In the genomic region with DNA sequence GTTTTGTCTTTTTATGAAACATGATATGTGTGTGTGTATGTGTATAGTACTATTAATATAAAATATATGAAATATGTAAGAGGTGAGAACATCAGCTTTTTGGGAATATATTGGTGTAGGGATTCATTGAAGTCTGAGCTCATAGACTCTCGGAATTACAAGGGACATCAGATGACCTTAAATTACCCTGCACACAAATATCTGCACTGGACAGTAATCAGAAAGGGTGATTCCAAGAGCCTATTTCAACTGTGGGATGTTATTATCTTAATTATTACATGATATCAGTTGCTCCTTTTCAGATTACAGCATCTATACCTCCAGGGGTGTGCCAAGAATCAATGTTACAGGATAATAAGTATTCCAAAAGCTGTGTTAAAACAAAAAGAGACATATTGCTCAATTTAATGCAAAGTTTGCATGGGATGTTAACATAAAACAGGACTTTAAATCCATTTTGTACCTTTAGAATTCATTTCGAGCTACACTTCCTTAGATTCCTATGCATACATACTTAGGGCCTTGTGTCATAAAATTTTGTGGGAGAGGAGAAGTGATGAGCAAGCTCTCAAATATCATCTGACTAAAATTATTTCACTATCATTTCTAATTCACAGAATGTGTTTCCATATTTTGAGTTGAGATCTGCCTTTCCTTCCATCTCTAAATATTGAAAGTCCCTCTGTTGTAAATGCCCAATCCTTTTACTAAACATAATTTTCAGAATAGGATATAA, we compare ENCODE assay signal across 12 cellular contexts.
DNase-seq lines count a peak whose midpoint lies in the region; ATAC-seq and TF ChIP-seq lines count a peak whose summit lies in the region.
"Had no signal": no experiment of that assay in that cellular context is flagged by ENCODE, and none has a peak within 500 bp of the region (broad histone marks: within the 10 kb centered on the region; RNA-seq: fewer than 3 reads in every experiment).

No MANE protein-coding gene starts in this region.

- peak overlapping the region in 3 of 5 donors; percentile 1 to 62 (median 2) for H3K27ac ChIP-seq in adrenal gland
- H3K27ac ChIP-seq in heart right ventricle = peak overlapping the region in 9 of 10 donors; percentile 39 to 86 (median 73)
- H3K27ac ChIP-seq in psoas muscle = peak overlapping the region; percentile 74
- H3K27ac ChIP-seq: SK-N-MC had no signal

- no peak overlapping the region for H3K27ac Mint-ChIP-seq in immature natural killer cell
- H3K27ac Mint-ChIP-seq: activated CD8-positive, alpha-beta T cell treated with anti-CD3 and anti-CD28 coated beads for 36 hours; stimulated activated naive CD8-positive, alpha-beta T cell treated with anti-CD3 and anti-CD28 coated beads, Interleukin-15, Interleukin-2, amounts not matched to agents 100 ng/mL and 50 ng/mL, for 24 hours had no signal

- intact Hi-C loops in adrenal gland (cut with DNase I) = no loop called here
- intact Hi-C loops in heart right ventricle (cut with DNase I) = loop anchor here in 1 of 10 donors (2.0 kb wide), 1 partner anchor 23 kb away; no protein-coding TSS in a partner anchor
- intact Hi-C loops in psoas muscle (cut with DNase I) = no loop called here

- no peaks in the 10 kb centered on the region for H3K27me3 ChIP-seq in adrenal gland
- H3K27me3 ChIP-seq in heart right ventricle = no peaks in the 10 kb centered on the region
- H3K27me3 ChIP-seq in psoas muscle (ENCODE audit: insufficient read depth in 3 of 3, low read length in 2 of 3) = no peaks in the 10 kb centered on the region

- no peak overlapping the region for H3K4me3 ChIP-seq in AG10803 (ENCODE audit: low read length)
- H3K4me3 ChIP-seq in adrenal gland = no peak overlapping the region
- no peak overlapping the region for H3K4me3 ChIP-seq in heart right ventricle
- H3K4me3 ChIP-seq in psoas muscle = no peak overlapping the region
- H3K4me3 ChIP-seq: SK-N-MC had no signal

- H3K4me1 ChIP-seq in adrenal gland (replicated peaks in 1 of 2) = no peaks in the 10 kb centered on the region
- peaks cover 0 to 29% (median 17%) of the 10 kb centered on the region in 9 donors for H3K4me1 ChIP-seq in heart right ventricle
- peaks cover 27% of the 10 kb centered on the region for H3K4me1 ChIP-seq in psoas muscle

- H3K27me3 Mint-ChIP-seq in immature natural killer cell (ENCODE audit: low read depth in 3 of 3) = no peaks in the 10 kb centered on the region
- H3K27me3 Mint-ChIP-seq: activated CD8-positive, alpha-beta T cell treated with anti-CD3 and anti-CD28 coated beads for 36 hours; stimulated activated naive CD8-positive, alpha-beta T cell treated with anti-CD3 and anti-CD28 coated beads, Interleukin-15, Interleukin-2, amounts not matched to agents 100 ng/mL and 50 ng/mL, for 24 hours had no signal

- H3K9me3 ChIP-seq in adrenal gland (replicated peaks in 1 of 3) (no peaks in the 10 kb centered on the region), heart right ventricle (no peaks in the 10 kb centered on the region), psoas muscle (no peaks in the 10 kb centered on the region)

- TF ChIP-seq CTCF in AG10803 (conservative IDR thresholded peaks at IDR 0.05; ENCODE audit: low read length) (no peak), adrenal gland (IDR thresholded peaks at IDR 0.05) (no peak), heart right ventricle (IDR thresholded peaks at IDR 0.05) (no peak), psoas muscle (IDR thresholded peaks at IDR 0.05) (no peak)

- no peaks in the 10 kb centered on the region for H3K4me1 Mint-ChIP-seq in immature natural killer cell

- no peaks in the 10 kb centered on the region for H3K36me3 Mint-ChIP-seq in immature natural killer cell

- no peak overlapping the region for H3K4me3 Mint-ChIP-seq in immature natural killer cell
- H3K4me3 Mint-ChIP-seq: activated CD8-positive, alpha-beta T cell treated with anti-CD3 and anti-CD28 coated beads for 36 hours; stimulated activated naive CD8-positive, alpha-beta T cell treated with anti-CD3 and anti-CD28 coated beads, Interleukin-15, Interleukin-2, amounts not matched to agents 100 ng/mL and 50 ng/mL, for 24 hours had no signal

- no peak for TF ChIP-seq POLR2A in adrenal gland (IDR thresholded peaks at IDR 0.05)

- no peaks in the 10 kb centered on the region for H3K36me3 ChIP-seq in adrenal gland (replicated peaks in 1 of 2)
- no peaks in the 10 kb centered on the region for H3K36me3 ChIP-seq in heart right ventricle
- H3K36me3 ChIP-seq in psoas muscle (ENCODE audit: insufficient read depth in 1 of 2, low read depth in 1 of 2) = no peaks in the 10 kb centered on the region

- ATAC-seq in heart right ventricle (peak in 5 of 8 donors; percentile 40 to 65 (median 56)), psoas muscle (peak in 3 of 4 donors; percentile 62 to 76 (median 69)), GM18909 (IDR thresholded peaks at IDR 0.05; ENCODE audit: poor library complexity, unreplicated experiment) (no peak), GM18502 (IDR thresholded peaks at IDR 0.05; ENCODE audit: poor library complexity, unreplicated experiment) (no peak)
- ATAC-seq: activated CD8-positive, alpha-beta T cell treated with anti-CD3 and anti-CD28 coated beads for 36 hours had no signal

- WGBS in adrenal gland, 4 donors = 66 to 80% (median 73%) methylated on average over 2 of the region's 2 CpGs
- 41 to 50% methylated on average over 2 of the region's 2 CpGs for whole genome bisulfite sequencing in heart right ventricle, 2 donors
- WGBS in psoas muscle, 3 donors = 24 to 41% (median 30%) methylated on average over 2 of the region's 2 CpGs

- DNase-seq in AG10803 (ENCODE audit: low read depth) (peak; percentile 78), adrenal gland (no peak), heart right ventricle (no peak), psoas muscle (no peak), immature natural killer cell (no peak), occipital lobe (lab: John Stamatoyannopoulos, UW) (no peak)
- DNase-seq: activated CD8-positive, alpha-beta T cell treated with anti-CD3 and anti-CD28 coated beads for 36 hours; NCI-H1105 had no signal

- peaks cover 0 to 15% (median 1%) of the 10 kb centered on the region in 6 donors for H3K9me3 Mint-ChIP-seq in immature natural killer cell

Comparison
In these comparisons a context has a peak if more than half of its experiments do, and no peak if none do; other contexts are left out.
1. H3K27ac ChIP-seq: peak in every context shown above with its lines; median percentile 74 in psoas muscle; 73 in heart right ventricle; 2 in adrenal gland.
2. ATAC-seq: peak in heart right ventricle (5 of 8) and psoas muscle (3 of 4); none in GM18909 (single experiment) and GM18502 (single experiment).